Comparison of ENCODE assay signal across 17 cellular contexts in genomic region chr14:53027562-53027961, GRCh38.
"Had no signal": no experiment of that assay in that cellular context is flagged by ENCODE, and none has a peak within 500 bp of the region (broad histone marks: within the 10 kb centered on the region; RNA-seq: fewer than 3 reads in every experiment).

No MANE protein-coding gene starts in this region.

- H3K4me3 Mint-ChIP-seq: central memory CD8-positive, alpha-beta T cell; WTC11 had no signal

- ATAC-seq: body of pancreas, left lung, pancreas, T-cell, WTC11 had no signal

- H3K36me3 Mint-ChIP-seq: WTC11 had no signal

- H3K27ac Mint-ChIP-seq: T-cell, WTC11 had no signal

- H3K27me3 Mint-ChIP-seq: central memory CD8-positive, alpha-beta T cell; T-cell had no signal

- DNase-seq: activated CD4-positive, alpha-beta T cell treated with anti-CD3 and anti-CD28 coated beads for 48 hours; activated naive CD4-positive, alpha-beta T cell treated with Interleukin-2 at 50 U/mL for 16 hours; activated T-cell treated with anti-CD3 and anti-CD28 coated beads, Interleukin-2, amount 50 U/mL, for 48 hours; amniotic stem cell; body of pancreas; cortex of kidney; effector CD8-positive, alpha-beta T cell; esophagus squamous epithelium; left lung; mammary epithelial cell; pancreas; SK-N-SH; stimulated activated CD4-positive, alpha-beta T cell treated with anti-CD3 and anti-CD28 coated beads, Interleukin-1b, Interleukin-23, amount 100 ng/mL, for 48 hours; T-cell; tibial artery had no signal

- H3K27ac ChIP-seq: body of pancreas, esophagus squamous epithelium, left lung, pancreas, tibial artery had no signal
